28 cellular contexts compared by ENCODE assay signal in genomic region chr13:34345601-34345939, GRCh38.
"Had no signal": no experiment of that assay in that cellular context is flagged by ENCODE, and none has a peak within 500 bp of the region (broad histone marks: within the 10 kb centered on the region; RNA-seq: fewer than 3 reads in every experiment).

No MANE protein-coding gene starts in this region.

- H3K9me3 ChIP-seq: left ventricle myocardium inferior, mucosa of descending colon, pancreas, prostate gland, stomach, testis, thyroid gland, transverse colon, upper lobe of left lung, vagina had no signal

- H3K27ac Mint-ChIP-seq: immature natural killer cell; naive thymus-derived CD4-positive, alpha-beta T cell; natural killer cell treated with Interleukin-12 subunit alpha and Interleukin-12 subunit beta and Interleukin-15 and Interleukin-18, amount 100 ng/mL, for 72 hours; stimulated activated naive B cell treated with anti-CD40 and anti-IgM and Interleukin-4, amounts not matched to agents 10 μg/mL and 1 μg/mL and 100 μg/mL, for 72 hours had no signal

- DNase-seq: immature natural killer cell; islet precursor cell; left ventricle myocardium inferior; midbrain; mucosa of descending colon; naive thymus-derived CD4-positive, alpha-beta T cell; nucleus accumbens; pancreas; posterior cingulate gyrus; retina; right cardiac atrium; stimulated activated CD4-positive, alpha-beta T cell treated with anti-CD3 and anti-CD28 coated beads, Interleukin-12 subunit alpha, Interleukin-12 subunit beta, amount 100 ng/mL, for 4 hours; stimulated activated CD4-positive, alpha-beta T cell treated with anti-CD3 and anti-CD28 coated beads, Interleukin-15, amount 100 ng/mL, for 24 hours; stimulated activated CD4-positive, alpha-beta T cell treated with anti-CD3 and anti-CD28 coated beads, Interleukin-2, amount 100 ng/mL, for 24 hours; stimulated activated CD4-positive, alpha-beta T cell treated with anti-CD3 and anti-CD28 coated beads, Interleukin-4, amount 100 ng/mL, for 1 hour; stimulated activated naive B cell treated with anti-CD40 and anti-IgM and Interleukin-4, amounts not matched to agents 10 μg/mL and 1 μg/mL and 100 μg/mL, for 72 hours; stimulated activated naive CD8-positive, alpha-beta T cell treated with anti-CD3 and anti-CD28 coated beads, Interleukin-15, Interleukin-2, amounts not matched to agents 100 U/mL and 50 U/mL, for 24 hours; stomach; testis; thyroid gland; transverse colon; upper lobe of left lung had no signal

- H3K4me3 ChIP-seq: left ventricle myocardium inferior, lung, mucosa of descending colon, pancreas, prostate gland, skin epidermis, stomach, testis, thyroid gland, transverse colon, upper lobe of left lung, vagina had no signal

- H3K36me3 Mint-ChIP-seq: immature natural killer cell; naive thymus-derived CD4-positive, alpha-beta T cell; natural killer cell treated with Interleukin-12 subunit alpha and Interleukin-12 subunit beta and Interleukin-15 and Interleukin-18, amount 100 ng/mL, for 72 hours; stimulated activated naive B cell treated with anti-CD40 and anti-IgM and Interleukin-4, amounts not matched to agents 10 μg/mL and 1 μg/mL and 100 μg/mL, for 72 hours had no signal

- H3K4me1 ChIP-seq: testis, upper lobe of left lung, vagina had no signal

- H3K27me3 Mint-ChIP-seq: natural killer cell treated with Interleukin-12 subunit alpha and Interleukin-12 subunit beta and Interleukin-15 and Interleukin-18, amount 100 ng/mL, for 72 hours; stimulated activated naive B cell treated with anti-CD40 and anti-IgM and Interleukin-4, amounts not matched to agents 10 μg/mL and 1 μg/mL and 100 μg/mL, for 72 hours had no signal

- H3K4me1 Mint-ChIP-seq: immature natural killer cell; naive thymus-derived CD4-positive, alpha-beta T cell; stimulated activated naive B cell treated with anti-CD40 and anti-IgM and Interleukin-4, amounts not matched to agents 10 μg/mL and 1 μg/mL and 100 μg/mL, for 72 hours had no signal

- H3K27ac ChIP-seq: left ventricle myocardium inferior, pancreas, prostate gland, skin epidermis, stomach, testis, thyroid gland, transverse colon, upper lobe of left lung, vagina had no signal

- ATAC-seq: mucosa of descending colon; naive thymus-derived CD4-positive, alpha-beta T cell; natural killer cell treated with Interleukin-12 subunit alpha and Interleukin-12 subunit beta and Interleukin-15 and Interleukin-18, amount 100 ng/mL, for 72 hours; pancreas; right cardiac atrium; sciatic nerve; stimulated activated naive B cell treated with anti-CD40 and anti-IgM and Interleukin-4, amounts not matched to agents 10 μg/mL and 1 μg/mL and 100 μg/mL, for 72 hours; stimulated activated naive CD8-positive, alpha-beta T cell treated with anti-CD3 and anti-CD28 coated beads, Interleukin-15, Interleukin-2, amounts not matched to agents 100 U/mL and 50 U/mL, for 24 hours had no signal

- H3K27me3 ChIP-seq: pancreas, stomach, testis, thyroid gland, transverse colon, upper lobe of left lung, vagina had no signal

- H3K4me3 Mint-ChIP-seq: immature natural killer cell; naive thymus-derived CD4-positive, alpha-beta T cell; natural killer cell treated with Interleukin-12 subunit alpha and Interleukin-12 subunit beta and Interleukin-15 and Interleukin-18, amount 100 ng/mL, for 72 hours; stimulated activated naive B cell treated with anti-CD40 and anti-IgM and Interleukin-4, amounts not matched to agents 10 μg/mL and 1 μg/mL and 100 μg/mL, for 72 hours had no signal

- H3K36me3 ChIP-seq: left ventricle myocardium inferior, pancreas, prostate gland, stomach, thyroid gland, transverse colon, upper lobe of left lung, vagina had no signal
